In genomic region chr1:151311589-151312331, GRCh38 we compare ENCODE assay signal across 8 cellular contexts. TPM values are rescaled to one million over a fixed set of nuclear protein-coding genes. Genes with fewer than 3 reads are reported as not detected.
DNase-seq lines count a peak whose midpoint lies in the region; ATAC-seq and TF ChIP-seq lines count a peak whose summit lies in the region.

No MANE protein-coding gene starts in this region.

- H3K27ac ChIP-seq in esophagus squamous epithelium, result peak overlapping the region; percentile 66 to 88 (median 79)
- H3K27ac ChIP-seq in temporal lobe (ENCODE audit: low read depth, low read length), result peak overlapping the region; percentile 90

- H3K36me3 ChIP-seq in esophagus squamous epithelium, result peaks cover 17 to 80% (median 40%) of the 10 kb centered on the region in 3 donors

- H3K4me3 ChIP-seq in AG10803 (ENCODE audit: low read length) (no peak overlapping the region), NB4 (ENCODE audit: low read depth, low read length) (no peak overlapping the region), esophagus squamous epithelium (no peak overlapping the region)

- WGBS in esophagus squamous epithelium, 2 donors, result 21 to 32% methylated on average over 4 to 6 of the region's 7 CpGs

- ATAC-seq in HG03520 (IDR thresholded peaks at IDR 0.05; ENCODE audit: unreplicated experiment) (no peak), GM21381 (IDR thresholded peaks at IDR 0.05; ENCODE audit: unreplicated experiment) (no peak)

- H3K9me3 Mint-ChIP-seq in osteocyte (ENCODE audit: unreplicated experiment), result no peaks in the 10 kb centered on the region

- peaks cover 36 to 61% (median 50%) of the 10 kb centered on the region in 3 donors for H3K4me1 ChIP-seq in esophagus squamous epithelium

- DNase-seq in AG10803 (ENCODE audit: low read depth), result peak; percentile 97
- DNase-seq in NB4 (ENCODE audit: low read depth), result peak; percentile 95
- peak; percentile 75 for DNase-seq in activated T-cell treated with anti-CD3 and anti-CD28 coated beads for 48 hours (ENCODE audit: low read depth)
- DNase-seq in esophagus squamous epithelium (lab: John Stamatoyannopoulos, UW), result peak; percentile 19
- no peak for DNase-seq in osteocyte (ENCODE audit: extremely low spot score, unreplicated experiment)

- intact Hi-C loops in esophagus squamous epithelium (cut with DNase I), result no loop called here

- H3K27me3 ChIP-seq in esophagus squamous epithelium, result no peaks in the 10 kb centered on the region

- H3K9me3 ChIP-seq in esophagus squamous epithelium, result no peaks in the 10 kb centered on the region

- peaks cover 59% of the 10 kb centered on the region for H3K4me1 Mint-ChIP-seq in osteocyte (ENCODE audit: unreplicated experiment)

- no peak for TF ChIP-seq CTCF in AG10803 (conservative IDR thresholded peaks at IDR 0.05; ENCODE audit: low read length)
- no peak for TF ChIP-seq CTCF in NB4 (IDR thresholded peaks at IDR 0.05; ENCODE audit: low read depth, low read length)
- no peak for TF ChIP-seq CTCF in esophagus squamous epithelium (IDR thresholded peaks at IDR 0.05)
- no peak for TF ChIP-seq CTCF in osteocyte (IDR thresholded peaks at IDR 0.05)

- peaks cover 45% of the 10 kb centered on the region for H3K36me3 Mint-ChIP-seq in osteocyte (ENCODE audit: unreplicated experiment)

- H3K27ac Mint-ChIP-seq in osteocyte (ENCODE audit: unreplicated experiment), result peak overlapping the region; percentile 89

- TF ChIP-seq POLR2A in NB4 (IDR thresholded peaks at IDR 0.05; ENCODE audit: extremely low read depth, insufficient read length), result no peak
- no peak for TF ChIP-seq POLR2A in esophagus squamous epithelium (IDR thresholded peaks at IDR 0.05)

- no peaks in the 10 kb centered on the region for H3K27me3 Mint-ChIP-seq in osteocyte (ENCODE audit: unreplicated experiment)

- no peak overlapping the region for H3K4me3 Mint-ChIP-seq in osteocyte (ENCODE audit: unreplicated experiment)

RNA-seq across cellular contexts. Expression of gene PI4KB, which starts 15.5 kb away (rescaled TPM):
- total RNA-seq in esophagus squamous epithelium, result 10 to 100 TPM; 34.0 to 63.4 (median 56.0) TPM
- total RNA-seq in osteocyte, result 66.9 and 74.1 TPM in 2 replicates
- total RNA-seq in temporal lobe, result 34.4 TPM

RNA-seq across cellular contexts. Expression of gene ZNF687, which starts 29.7 kb away (rescaled TPM):
- total RNA-seq in esophagus squamous epithelium (10 to 100 TPM; 16.5 to 28.5 (median 18.3) TPM), osteocyte (23.7 and 25.9 TPM in 2 replicates), temporal lobe (7.9 TPM)

RNA-seq across cellular contexts. Expression of gene RFX5, which starts 35.3 kb away (rescaled TPM):
- 10 to 100 TPM; 13.2 to 59.6 (median 24.5) TPM for total RNA-seq in esophagus squamous epithelium
- total RNA-seq in osteocyte, result 36.7 and 37.9 TPM in 2 replicates
- 15.5 TPM for total RNA-seq in temporal lobe

RNA-seq across cellular contexts. Expression of gene PSMD4, which starts 57.2 kb away (rescaled TPM):
- total RNA-seq in esophagus squamous epithelium (100 to 1,000 TPM in 3 of 4 donors, 10 to 100 TPM in 1; 78.2 to 117 (median 109) TPM), osteocyte (133 and 150 TPM in 2 replicates), temporal lobe (74.5 TPM)
